8 cellular contexts compared by ENCODE assay signal in genomic region chr11:34915136-34916013, GRCh38. TPM values are rescaled to one million over a fixed set of nuclear protein-coding genes. Genes with fewer than 3 reads are reported as not detected.
A peak's percentile ranks its signal among the peaks of the same experiment; 100 is the strongest.
DNase-seq lines count a peak whose midpoint lies in the region; ATAC-seq and TF ChIP-seq lines count a peak whose summit lies in the region.

No MANE protein-coding gene starts in this region.

- intact Hi-C loops in lower lobe of right lung (cut with DNase I), result no loop called here

- TF ChIP-seq CTCF in choroid plexus epithelial cell (conservative IDR thresholded peaks at IDR 0.05; ENCODE audit: low read depth, low read length), result no peak
- TF ChIP-seq CTCF in lower lobe of right lung (IDR thresholded peaks at IDR 0.05), result no peak
- no peak for TF ChIP-seq CTCF in GM13977 (IDR thresholded peaks at IDR 0.05; ENCODE audit: extremely low read depth, insufficient read depth, missing control alignments)

- CTCF ChIA-PET in activated CD4-positive, alpha-beta T cell treated with anti-CD3 and anti-CD28 coated beads, Interleukin-2, amount 10 ng/mL, durations not matched to agents 7 days and 5 days (lab: Charles Lee), result interaction anchor here (1.6 kb wide), 1 partner anchor 10 kb away, joined by 3 read pairs; no protein-coding TSS in a partner anchor

- no peaks in the 10 kb centered on the region for H3K9me3 Mint-ChIP-seq in activated CD4-positive, alpha-beta T cell treated with anti-CD3 and anti-CD28 coated beads, Interleukin-2, amount 10 ng/mL, durations not matched to agents 7 days and 5 days

- no peaks in the 10 kb centered on the region for H3K9me3 ChIP-seq in lower lobe of right lung

- peaks cover 23% of the 10 kb centered on the region for H3K36me3 Mint-ChIP-seq in activated CD4-positive, alpha-beta T cell treated with anti-CD3 and anti-CD28 coated beads, Interleukin-2, amount 10 ng/mL, durations not matched to agents 7 days and 5 days (ENCODE audit: low read depth)

- H3K27ac ChIP-seq in lower lobe of right lung (peak overlapping the region; percentile 95), substantia nigra (ENCODE audit: low read depth, low read length, poor library complexity, severe bottlenecking) (peak overlapping the region; percentile 56)

- H3K4me1 ChIP-seq in lower lobe of right lung, result peaks cover 40% of the 10 kb centered on the region

- POLR2A ChIA-PET in activated CD4-positive, alpha-beta T cell treated with anti-CD3 and anti-CD28 coated beads, Interleukin-2, amount 10 ng/mL, durations not matched to agents 7 days and 5 days (lab: Charles Lee), result interaction anchor here (0.7 kb wide), 2 partner anchors 23 to 44 kb away, joined by 3 to 6 read pairs; no protein-coding TSS in a partner anchor

- no peaks in the 10 kb centered on the region for H3K36me3 ChIP-seq in lower lobe of right lung

- peaks cover 31% of the 10 kb centered on the region for H3K4me1 Mint-ChIP-seq in activated CD4-positive, alpha-beta T cell treated with anti-CD3 and anti-CD28 coated beads, Interleukin-2, amount 10 ng/mL, durations not matched to agents 7 days and 5 days

- DNase-seq in activated CD4-positive, alpha-beta T cell treated with anti-CD3 and anti-CD28 coated beads, Interleukin-2, amount 10 ng/mL, durations not matched to agents 7 days and 5 days, result no peak
- no peak for DNase-seq in activated CD4-positive, alpha-beta T cell treated with anti-CD3 and anti-CD28 coated beads, Interleukin-2, amount 50 U/mL, for 48 hours
- DNase-seq in NOMO-1 treated with dmso at 0.1 percent for 144 hours (lab: John Stamatoyannopoulos, UW; ENCODE audit: unreplicated experiment), result peak; percentile 40
- DNase-seq in choroid plexus epithelial cell (ENCODE audit: low read depth), result peak; percentile 57
- no peak for DNase-seq in lower lobe of right lung
- DNase-seq in substantia nigra (lab: John Stamatoyannopoulos, UW), result peak in 15 of 49 donors; percentile 12 to 72 (median 35)
- DNase-seq in GM13977 (ENCODE audit: low spot score), result no peak

- H3K4me3 Mint-ChIP-seq in activated CD4-positive, alpha-beta T cell treated with anti-CD3 and anti-CD28 coated beads, Interleukin-2, amount 10 ng/mL, durations not matched to agents 7 days and 5 days, result peak overlapping the region; percentile 98

- H3K27me3 ChIP-seq in lower lobe of right lung (ENCODE audit: low read depth), result no peaks in the 10 kb centered on the region

- in situ Hi-C loops in GM13977 (cut with MboI; ENCODE audit: low pct_unique_long_range_greater_than_20kb, low sequenced_read_pairs, unreplicated experiment), result no loop called here

- no peaks in the 10 kb centered on the region for H3K27me3 Mint-ChIP-seq in activated CD4-positive, alpha-beta T cell treated with anti-CD3 and anti-CD28 coated beads, Interleukin-2, amount 10 ng/mL, durations not matched to agents 7 days and 5 days

- H3K4me3 ChIP-seq in choroid plexus epithelial cell (ENCODE audit: low read depth, low read length) (peak overlapping the region; percentile 93), lower lobe of right lung (peak overlapping the region; percentile 86)

- peak; percentile 9 for ATAC-seq in HG03025 (IDR thresholded peaks at IDR 0.05; ENCODE audit: low FRiP score, unreplicated experiment)
- ATAC-seq in lower lobe of right lung, result no peak

- H3K27ac Mint-ChIP-seq in activated CD4-positive, alpha-beta T cell treated with anti-CD3 and anti-CD28 coated beads, Interleukin-2, amount 10 ng/mL, durations not matched to agents 7 days and 5 days, result peak overlapping the region; percentile 97

RNA-seq across cellular contexts. Expression of gene APIP, which starts 0.8 kb away (rescaled TPM):
- 10 to 100 TPM; 30.8 to 36.4 TPM for total RNA-seq in activated CD4-positive, alpha-beta T cell treated with anti-CD3 and anti-CD28 coated beads, Interleukin-2, amount 10 ng/mL, durations not matched to agents 7 days and 5 days
- total RNA-seq in lower lobe of right lung, result 36.7 TPM

RNA-seq across cellular contexts. Expression of gene PDHX, which starts 1.0 kb away (rescaled TPM):
- total RNA-seq in activated CD4-positive, alpha-beta T cell treated with anti-CD3 and anti-CD28 coated beads, Interleukin-2, amount 10 ng/mL, durations not matched to agents 7 days and 5 days, result 10 to 100 TPM; 25.3 to 27.7 TPM
- total RNA-seq in lower lobe of right lung, result 39.1 TPM

Comparison
In these comparisons a context has a peak if more than half of its experiments do, and no peak if none do; other contexts are left out.
1. DNase-seq: peak in NOMO-1 treated with dmso at 0.1 percent for 144 hours (single experiment) and choroid plexus epithelial cell (single experiment); none in activated CD4-positive, alpha-beta T cell treated with anti-CD3 and anti-CD28 coated beads, Interleukin-2, amount 10 ng/mL, durations not matched to agents 7 days and 5 days (single experiment), activated CD4-positive, alpha-beta T cell treated with anti-CD3 and anti-CD28 coated beads, Interleukin-2, amount 50 U/mL, for 48 hours (0 of 2), lower lobe of right lung (single experiment) and GM13977 (single experiment).